Comparison of ENCODE assay signal across 18 cellular contexts in the genomic region with DNA sequence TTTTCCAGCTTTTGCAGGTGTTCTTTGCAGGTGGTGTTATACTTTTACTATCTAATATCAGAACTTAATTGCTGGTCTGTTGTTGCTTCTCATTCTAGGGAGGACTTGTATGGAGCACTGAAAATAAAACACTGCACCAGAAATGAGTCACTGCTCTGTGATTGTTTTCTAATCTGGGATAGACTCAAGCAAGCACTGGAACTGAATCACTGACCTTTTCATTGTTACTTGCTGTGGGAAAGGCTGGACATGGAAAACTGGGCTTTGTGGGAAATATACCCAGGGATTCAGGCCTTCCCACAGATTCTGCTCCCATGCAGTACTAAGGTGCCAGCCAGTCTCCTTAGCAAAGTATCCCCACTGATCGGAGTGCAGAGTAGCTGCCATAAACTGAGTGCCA.
DNase-seq lines count a peak whose midpoint lies in the region; ATAC-seq and TF ChIP-seq lines count a peak whose summit lies in the region.
"Had no signal": no experiment of that assay in that cellular context is flagged by ENCODE, and none has a peak within 500 bp of the region (broad histone marks: within the 10 kb centered on the region; RNA-seq: fewer than 3 reads in every experiment).

No MANE protein-coding gene starts in this region.

- TF ChIP-seq CTCF in epithelial cell of proximal tubule (conservative IDR thresholded peaks at IDR 0.05; ENCODE audit: low read depth, low read length) (no peak), coronary artery (IDR thresholded peaks at IDR 0.05) (no peak)

- no peak overlapping the region for H3K27ac ChIP-seq in coronary artery

- ATAC-seq in HG03039 (IDR thresholded peaks at IDR 0.05; ENCODE audit: unreplicated experiment) (no peak), Right ventricle myocardium inferior (no peak)
- ATAC-seq: HCT116 had no signal

- H3K4me3 ChIP-seq in epithelial cell of proximal tubule (ENCODE audit: low read depth, low read length) (no peak overlapping the region), coronary artery (no peak overlapping the region)

- DNase-seq in amniotic epithelial cell (ENCODE audit: low read depth) = peak; percentile 3
- peak; percentile 46 for DNase-seq in epithelial cell of proximal tubule (ENCODE audit: low read depth)
- DNase-seq in kidney tubule cell (ENCODE audit: low spot score) = peak; percentile 21
- no peak for DNase-seq in coronary artery (ENCODE audit: low spot score)
- no peak for DNase-seq in COLO668 (lab: John Stamatoyannopoulos, UW; ENCODE audit: unreplicated experiment)
- DNase-seq in Right ventricle myocardium inferior (ENCODE audit: missing footprints) = no peak
- DNase-seq: ACHN; BE2C; C1 segment of cervical spinal cord; Caco-2; CD4-positive, CD25-positive, alpha-beta regulatory T cell; CD8-positive, alpha-beta memory T cell; GDM1; GOT3; H7; HFFc6 had no signal

- intact Hi-C loops in Right ventricle myocardium inferior (cut with DNase I) = no loop called here

Comparison
In these comparisons a context has a peak if more than half of its experiments do, and no peak if none do; other contexts are left out.
1. DNase-seq: peak in amniotic epithelial cell (single experiment), epithelial cell of proximal tubule (single experiment) and kidney tubule cell (single experiment); none in coronary artery (single experiment), COLO668 (single experiment) and Right ventricle myocardium inferior (single experiment).